ENCODE assay signal across 31 cellular contexts in genomic region chr11:113138731-113139130, GRCh38.
"Had no signal": no experiment of that assay in that cellular context is flagged by ENCODE, and none has a peak within 500 bp of the region (broad histone marks: within the 10 kb centered on the region; RNA-seq: fewer than 3 reads in every experiment).

No MANE protein-coding gene starts in this region.

- H3K9me3 ChIP-seq: breast epithelium, gastrocnemius medialis, ovary, thyroid gland, upper lobe of left lung had no signal

- H3K4me1 ChIP-seq: breast epithelium, gastrocnemius medialis, right lobe of liver, thyroid gland, upper lobe of left lung had no signal

- H3K9me3 Mint-ChIP-seq: activated CD4-positive, alpha-beta T cell treated with anti-CD3 and anti-CD28 coated beads, Interleukin-2, amount 10 ng/mL, durations not matched to agents 24 days and 14 days; activated CD8-positive, alpha-beta T cell treated with anti-CD3 and anti-CD28 coated beads for 36 hours; activated T-cell treated with anti-CD3 and anti-CD28 coated beads, Interleukin-2, amount 50 U/mL, for 4 hours; activated T-helper 17 cell treated with anti-CD3 and anti-CD28 coated beads, Interleukin-2, amount 50 U/mL, for 72 hours; dendritic cell treated with granulocyte-macrophage colony-stimulating factor and Interleukin-4, amounts not matched to agents 40 ng/mL and 50 ng/mL, for 4 days; naive B cell had no signal

- DNase-seq: activated CD4-positive, alpha-beta T cell treated with anti-CD3 and anti-CD28 coated beads, Interleukin-2, amount 10 ng/mL, durations not matched to agents 24 days and 14 days; activated CD8-positive, alpha-beta T cell treated with anti-CD3 and anti-CD28 coated beads for 36 hours; activated gamma-delta T cell treated with Interleukin-2 at 50 U/mL for 16 hours; activated naive CD4-positive, alpha-beta T cell treated with anti-CD3 and anti-CD28 coated beads, Interleukin-2, amount 50 U/mL, for 16 hours; activated T-cell treated with anti-CD3 and anti-CD28 coated beads, Interleukin-2, amount 50 U/mL, for 4 hours; amniotic stem cell; central memory CD4-positive, alpha-beta T cell; effector CD4-positive, alpha-beta T cell; gastrocnemius medialis; islet precursor cell; left colon; mammary epithelial cell; naive B cell; ovary; right lobe of liver; stimulated activated CD4-positive, alpha-beta T cell treated with anti-CD3 and anti-CD28 coated beads, Interleukin-12 subunit alpha, Interleukin-12 subunit beta, amount 100 ng/mL, for 4 hours; stimulated activated CD4-positive, alpha-beta T cell treated with anti-CD3 and anti-CD28 coated beads, Interleukin-4, amount 100 ng/mL, for 1 hour; stimulated activated naive CD8-positive, alpha-beta T cell treated with anti-CD3 and anti-CD28 coated beads, Interleukin-15, Interleukin-2, amounts not matched to agents 100 U/mL and 50 U/mL, for 24 hours; T-helper 17 cell; T1000; thyroid gland; upper lobe of left lung; WERI-Rb-1 had no signal

- H3K36me3 ChIP-seq: breast epithelium, gastrocnemius medialis, ovary, right lobe of liver, thyroid gland, upper lobe of left lung, WERI-Rb-1 had no signal

- FAIRE-seq: endometrium had no signal

- H3K27ac ChIP-seq: breast epithelium, epithelial cell of prostate, gastrocnemius medialis, hepatocyte, ovary, right lobe of liver, skin epidermis, thyroid gland, upper lobe of left lung, WERI-Rb-1 had no signal

- H3K4me3 Mint-ChIP-seq: activated CD4-positive, alpha-beta T cell treated with anti-CD3 and anti-CD28 coated beads, Interleukin-2, amount 10 ng/mL, durations not matched to agents 24 days and 14 days; activated CD8-positive, alpha-beta T cell treated with anti-CD3 and anti-CD28 coated beads for 36 hours; activated T-cell treated with anti-CD3 and anti-CD28 coated beads, Interleukin-2, amount 50 U/mL, for 4 hours; activated T-helper 17 cell treated with anti-CD3 and anti-CD28 coated beads, Interleukin-2, amount 50 U/mL, for 72 hours; dendritic cell treated with granulocyte-macrophage colony-stimulating factor and Interleukin-4, amounts not matched to agents 40 ng/mL and 50 ng/mL, for 4 days; naive B cell; T-helper 17 cell had no signal

- H3K4me1 Mint-ChIP-seq: activated CD4-positive, alpha-beta T cell treated with anti-CD3 and anti-CD28 coated beads, Interleukin-2, amount 10 ng/mL, durations not matched to agents 24 days and 14 days; activated T-helper 17 cell treated with anti-CD3 and anti-CD28 coated beads, Interleukin-2, amount 50 U/mL, for 72 hours; naive B cell; T-helper 17 cell had no signal

- H3K36me3 Mint-ChIP-seq: naive B cell had no signal

- H3K27ac Mint-ChIP-seq: activated CD4-positive, alpha-beta T cell treated with anti-CD3 and anti-CD28 coated beads, Interleukin-2, amount 10 ng/mL, durations not matched to agents 24 days and 14 days; activated CD8-positive, alpha-beta T cell treated with anti-CD3 and anti-CD28 coated beads for 36 hours; activated T-helper 17 cell treated with anti-CD3 and anti-CD28 coated beads, Interleukin-2, amount 50 U/mL, for 72 hours; dendritic cell treated with granulocyte-macrophage colony-stimulating factor and Interleukin-4, amounts not matched to agents 40 ng/mL and 50 ng/mL, for 4 days; naive B cell; progenitor cell of endocrine pancreas; T-helper 17 cell had no signal

- H3K4me3 ChIP-seq: breast epithelium, gastrocnemius medialis, hepatocyte, ovary, right lobe of liver, skin epidermis, thyroid gland, upper lobe of left lung had no signal
